8 cellular contexts compared by ENCODE assay signal in the genomic region with DNA sequence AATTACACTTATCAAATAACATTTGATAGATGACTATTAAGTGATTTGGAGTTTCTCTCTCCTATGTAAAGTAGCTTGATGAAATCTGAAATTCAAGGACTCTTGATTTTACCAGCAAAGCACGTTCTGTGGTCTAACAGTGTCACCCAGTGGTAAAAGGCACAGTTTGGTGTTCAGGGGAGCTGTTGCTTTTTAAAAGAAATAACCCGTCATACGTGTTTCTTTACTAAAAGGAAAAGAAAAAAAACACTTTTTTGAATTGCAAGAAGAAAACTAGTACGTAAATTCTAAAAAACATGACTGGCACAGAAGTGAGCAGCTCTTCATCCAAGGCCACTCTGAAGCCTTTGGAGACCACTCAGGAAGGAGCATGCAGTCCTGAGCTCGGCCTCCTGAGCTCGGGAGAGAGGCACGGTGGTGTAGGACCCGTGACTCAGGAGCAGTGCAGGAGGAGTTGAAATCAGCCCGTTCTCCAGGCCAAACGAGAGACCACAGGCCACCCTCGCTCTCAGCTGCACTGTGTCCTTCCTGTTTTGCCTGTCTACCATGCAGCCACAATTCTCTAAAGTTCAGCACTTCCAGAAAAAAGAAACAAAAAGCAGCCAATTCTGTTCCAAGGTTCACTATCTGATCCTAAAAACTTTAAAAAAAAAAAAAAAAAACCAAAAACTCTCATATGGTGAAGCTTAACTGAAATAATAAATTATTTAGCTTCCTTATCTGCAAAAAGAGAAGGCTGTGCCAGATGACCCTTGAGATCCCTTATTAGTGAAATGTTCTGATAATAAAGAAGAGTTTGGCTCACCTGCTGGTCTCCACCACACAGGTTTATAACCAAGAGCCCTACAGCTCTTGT.
DNase-seq lines count a peak whose midpoint lies in the region; ATAC-seq and TF ChIP-seq lines count a peak whose summit lies in the region.

No MANE protein-coding gene starts in this region.

- H3K36me3 Mint-ChIP-seq in CD4-positive, alpha-beta T cell (ENCODE audit: low read depth): peaks cover 85% of the 10 kb centered on the region
- peaks cover 13 to 35% of the 10 kb centered on the region in 2 donors for H3K36me3 Mint-ChIP-seq in activated naive CD4-positive, alpha-beta T cell treated with anti-CD3 and anti-CD28 coated beads, Interleukin-2, amount 50 U/mL, for 72 hours

- H3K27me3 Mint-ChIP-seq in CD4-positive, alpha-beta T cell: no peaks in the 10 kb centered on the region

- H3K27ac ChIP-seq in CD4-positive, alpha-beta T cell (ENCODE audit: low read depth, low read length): peak overlapping the region; percentile 57
- H3K27ac ChIP-seq in tibial nerve: peak overlapping the region in 2 of 4 donors; percentile 22 to 38

- H3K4me1 ChIP-seq in tibial nerve: peaks cover 0 to 21% (median 1%) of the 10 kb centered on the region in 4 donors

- TF ChIP-seq POLR2A in tibial nerve (IDR thresholded peaks at IDR 0.05): no peak

- no peaks in the 10 kb centered on the region for H3K9me3 ChIP-seq in CD4-positive, alpha-beta T cell (ENCODE audit: control insufficient read depth, low read length)
- no peaks in the 10 kb centered on the region for H3K9me3 ChIP-seq in tibial nerve

- CTCF ChIA-PET in CD4-positive, alpha-beta T cell (lab: Charles Lee): interaction anchor here (0.8 to 2.7 kb wide), 17 partner anchors 10 to 346 kb away, joined by 3 to 18 read pairs (median 5); a partner anchor contains a TSS

- no peaks in the 10 kb centered on the region for H3K36me3 ChIP-seq in tibial nerve

- ATAC-seq in CD4-positive, alpha-beta T cell (ENCODE audit: poor library complexity): peak; percentile 79
- ATAC-seq in HG02610 (IDR thresholded peaks at IDR 0.05; ENCODE audit: unreplicated experiment): peak; percentile 57
- peak; percentile 78 to 95 for ATAC-seq in activated naive CD4-positive, alpha-beta T cell treated with anti-CD3 and anti-CD28 coated beads, Interleukin-2, amount 50 U/mL, for 72 hours
- no peak for ATAC-seq in HG03432 (IDR thresholded peaks at IDR 0.05; ENCODE audit: unreplicated experiment)
- no peak for ATAC-seq in HG02623 (IDR thresholded peaks at IDR 0.05; ENCODE audit: unreplicated experiment)

- no peaks in the 10 kb centered on the region for H3K27me3 ChIP-seq in CD4-positive, alpha-beta T cell (ENCODE audit: control insufficient read depth, insufficient read depth, low read length)
- H3K27me3 ChIP-seq in tibial nerve: no peaks in the 10 kb centered on the region

- peak in 2 of 10 experiments; percentile 37 to 64 for DNase-seq in CD4-positive, alpha-beta T cell
- no peak for DNase-seq in activated naive CD4-positive, alpha-beta T cell treated with anti-CD3 and anti-CD28 coated beads, Interleukin-2, amount 50 U/mL, for 72 hours (ENCODE audit: low spot score in 2 of 2)
- DNase-seq in left kidney (ENCODE audit: low read depth, low spot score) (peak; percentile 48), tibial nerve (ENCODE audit: low spot score in 2 of 2) (peak in 1 of 2 donors; percentile 33), HT-29 (ENCODE audit: low spot score) (no peak)

- POLR2A ChIA-PET in CD4-positive, alpha-beta T cell (lab: Charles Lee): interaction anchor here (0.6 to 2.6 kb wide), 28 partner anchors 8 to 788 kb away, joined by 3 to 26 read pairs (median 5); a partner anchor contains a TSS

- 29 to 37% methylated on average over 11 of the region's 11 CpGs for WGBS in tibial nerve, 2 donors

- H3K4me1 Mint-ChIP-seq in CD4-positive, alpha-beta T cell (ENCODE audit: low read depth): peaks cover 96% of the 10 kb centered on the region

- peak overlapping the region; percentile 76 for H3K4me3 Mint-ChIP-seq in CD4-positive, alpha-beta T cell

- intact Hi-C loops in CD4-positive, alpha-beta T cell (cut with DNase I, micrococcal nuclease): loop anchor here (1.0 to 10.0 kb wide), 7 partner anchors 19 to 881 kb away; no protein-coding TSS in a partner anchor

- peak; percentile 41 for TF ChIP-seq CTCF in CD4-positive, alpha-beta T cell (IDR thresholded peaks at IDR 0.05)
- peak; percentile 33 to 73 (median 35) for TF ChIP-seq CTCF in tibial nerve (IDR thresholded peaks at IDR 0.05)

- TF ChIP-seq EP300 in tibial nerve (IDR thresholded peaks at IDR 0.05): no peak

- peak overlapping the region in 1 of 4 donors; percentile 15 for H3K4me3 ChIP-seq in tibial nerve

- H3K9me3 Mint-ChIP-seq in CD4-positive, alpha-beta T cell: no peaks in the 10 kb centered on the region
- H3K9me3 Mint-ChIP-seq in activated naive CD4-positive, alpha-beta T cell treated with anti-CD3 and anti-CD28 coated beads, Interleukin-2, amount 50 U/mL, for 72 hours: no peaks in the 10 kb centered on the region

- peak overlapping the region; percentile 98 for H3K27ac Mint-ChIP-seq in CD4-positive, alpha-beta T cell
- H3K27ac Mint-ChIP-seq in activated naive CD4-positive, alpha-beta T cell treated with anti-CD3 and anti-CD28 coated beads, Interleukin-2, amount 50 U/mL, for 72 hours: peak overlapping the region; percentile 83 to 92

Comparison
In these comparisons a context has a peak if more than half of its experiments do, and no peak if none do; other contexts are left out.
1. ATAC-seq: peak in CD4-positive, alpha-beta T cell (single experiment), HG02610 (single experiment) and activated naive CD4-positive, alpha-beta T cell treated with anti-CD3 and anti-CD28 coated beads, Interleukin-2, amount 50 U/mL, for 72 hours (2 of 2); none in HG03432 (single experiment) and HG02623 (single experiment).